ENCODE assay signal across 30 cellular contexts in genomic region chr10:15865304-15865703, GRCh38.
"Had no signal": no experiment of that assay in that cellular context is flagged by ENCODE, and none has a peak within 500 bp of the region (broad histone marks: within the 10 kb centered on the region; RNA-seq: fewer than 3 reads in every experiment).

No MANE protein-coding gene starts in this region.

- H3K9ac ChIP-seq: neural progenitor cell, parathyroid adenoma had no signal

- H3K27ac ChIP-seq: neural progenitor cell, ovary, parathyroid adenoma, psoas muscle, skin epidermis, spleen, stomach, thoracic aorta, thyroid gland, tibial nerve, upper lobe of left lung, vagina had no signal

- H3K36me3 Mint-ChIP-seq: natural killer cell; neural progenitor cell; stimulated activated memory B cell treated with anti-CD40 and anti-IgM and Interleukin-4, amounts not matched to agents 10 μg/mL and 1 μg/mL and 100 μg/mL, for 72 hours had no signal

- ATAC-seq: naive thymus-derived CD4-positive, alpha-beta T cell; natural killer cell; psoas muscle; right cardiac atrium; sciatic nerve; stimulated activated memory B cell treated with anti-CD40 and anti-IgM and Interleukin-4, amounts not matched to agents 10 μg/mL and 1 μg/mL and 100 μg/mL, for 72 hours; stimulated activated naive CD8-positive, alpha-beta T cell treated with anti-CD3 and anti-CD28 coated beads, Interleukin-15, Interleukin-2, amounts not matched to agents 100 U/mL and 50 U/mL, for 24 hours had no signal

- H3K4me1 ChIP-seq: neural progenitor cell, parathyroid adenoma, psoas muscle had no signal

- H3K36me3 ChIP-seq: neural progenitor cell, ovary, spleen, stomach, thoracic aorta, thyroid gland, tibial nerve, upper lobe of left lung, vagina had no signal

- DNase-seq: naive thymus-derived CD4-positive, alpha-beta T cell; natural killer cell; occipital lobe; ovary; posterior cingulate gyrus; psoas muscle; right cardiac atrium; spleen; stimulated activated CD4-positive, alpha-beta T cell treated with anti-CD3 and anti-CD28 coated beads, Interleukin-12 subunit alpha, Interleukin-12 subunit beta, amount 100 ng/mL, for 4 hours; stimulated activated CD4-positive, alpha-beta T cell treated with anti-CD3 and anti-CD28 coated beads, Interleukin-1b, Interleukin-23, amount 100 ng/mL, for 48 hours; stimulated activated CD4-positive, alpha-beta T cell treated with anti-CD3 and anti-CD28 coated beads, Interleukin-4, amount 100 ng/mL, for 1 hour; stimulated activated CD4-positive, alpha-beta T cell treated with anti-CD3 and anti-CD28 coated beads, Interleukin-4, amount 100 ng/mL, for 4 hours; stimulated activated CD8-positive, alpha-beta memory T cell treated with anti-CD3 and anti-CD28 coated beads, Interleukin-4, amount 100 ng/mL, for 48 hours; stimulated activated naive CD4-positive, alpha-beta T cell; stimulated activated naive CD8-positive, alpha-beta T cell treated with anti-CD3 and anti-CD28 coated beads, Interleukin-15, Interleukin-2, amounts not matched to agents 100 U/mL and 50 U/mL, for 24 hours; stomach; thyroid gland; trophoblast cell; upper lobe of left lung had no signal

- H3K79me2 ChIP-seq: parathyroid adenoma had no signal

- H3K4me3 Mint-ChIP-seq: naive thymus-derived CD4-positive, alpha-beta T cell; natural killer cell; nephron; neural progenitor cell; stimulated activated memory B cell treated with anti-CD40 and anti-IgM and Interleukin-4, amounts not matched to agents 10 μg/mL and 1 μg/mL and 100 μg/mL, for 72 hours had no signal

- H3K9me3 ChIP-seq: psoas muscle, spleen, thoracic aorta, thyroid gland, tibial nerve, upper lobe of left lung, vagina had no signal

- H3K4me3 ChIP-seq: neural progenitor cell, ovary, psoas muscle, skin epidermis, smooth muscle cell, spleen, stomach, thoracic aorta, thyroid gland, tibial nerve, upper lobe of left lung, vagina had no signal

- H3K9me3 Mint-ChIP-seq: natural killer cell, nephron had no signal

- H3K4me2 ChIP-seq: neural progenitor cell, smooth muscle cell had no signal

- H3K27ac Mint-ChIP-seq: naive thymus-derived CD4-positive, alpha-beta T cell; natural killer cell; nephron; neural progenitor cell; progenitor cell of endocrine pancreas; stimulated activated memory B cell treated with anti-CD40 and anti-IgM and Interleukin-4, amounts not matched to agents 10 μg/mL and 1 μg/mL and 100 μg/mL, for 72 hours had no signal

- H3K4me1 Mint-ChIP-seq: neural progenitor cell; stimulated activated memory B cell treated with anti-CD40 and anti-IgM and Interleukin-4, amounts not matched to agents 10 μg/mL and 1 μg/mL and 100 μg/mL, for 72 hours had no signal

- H3K27me3 ChIP-seq: ovary, thyroid gland, upper lobe of left lung, vagina had no signal

- H2AFZ ChIP-seq: neural progenitor cell, parathyroid adenoma had no signal
